In the genomic region with DNA sequence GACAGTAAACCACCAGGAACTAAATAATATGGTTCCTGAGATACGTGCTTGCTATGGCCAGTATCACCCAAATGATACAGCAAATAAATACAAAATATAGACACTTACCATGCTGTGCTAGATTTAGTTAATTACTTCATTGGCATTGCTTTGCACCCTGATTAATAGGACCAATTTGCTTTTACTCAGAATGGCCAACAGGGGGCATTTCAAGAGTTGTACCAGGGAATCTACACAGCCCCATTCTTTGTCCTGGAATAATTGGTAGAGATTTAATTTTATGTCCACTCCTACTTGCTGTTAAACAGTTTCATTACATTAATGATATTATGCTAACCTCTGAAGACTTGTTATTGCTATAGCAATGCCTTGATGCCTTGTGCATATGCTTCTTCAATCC, we compare ENCODE assay signal across 19 cellular contexts.
A peak's percentile ranks its signal among the peaks of the same experiment; 100 is the strongest.
DNase-seq lines count a peak whose midpoint lies in the region; ATAC-seq and TF ChIP-seq lines count a peak whose summit lies in the region.
"Had no signal": no experiment of that assay in that cellular context is flagged by ENCODE, and none has a peak within 500 bp of the region (broad histone marks: within the 10 kb centered on the region; RNA-seq: fewer than 3 reads in every experiment).

No MANE protein-coding gene starts in this region.

- H3K9ac ChIP-seq in Loucy (ENCODE audit: low read depth, low read length, poor library complexity, severe bottlenecking) = no peak overlapping the region

- H3K27me3 Mint-ChIP-seq in WTC11 (ENCODE audit: low read depth) (no peaks in the 10 kb centered on the region), progenitor cell of endocrine pancreas (no peaks in the 10 kb centered on the region)

- H3K9me2 ChIP-seq in DOHH2 (replicated peaks; ENCODE audit: control insufficient read depth, low read length) (no peaks in the 10 kb centered on the region), Loucy (replicated peaks; ENCODE audit: low read depth, low read length) (no peaks in the 10 kb centered on the region)

- H3K27ac Mint-ChIP-seq in WTC11 (no peak overlapping the region), progenitor cell of endocrine pancreas (no peak overlapping the region)
- H3K27ac Mint-ChIP-seq: CD14-positive monocyte; T-helper 1 cell treated with Interleukin-12 subunit alpha and Interleukin-12 subunit beta and Interleukin-4 antibody, amounts not matched to agents 30 μg/mL and 1 μg/mL, for 36 hours had no signal

- H3K36me3 Mint-ChIP-seq in WTC11 (peaks cover 3% of the 10 kb centered on the region; the same call in 1 of the 2 replicates), progenitor cell of endocrine pancreas (ENCODE audit: insufficient read depth) (no peaks in the 10 kb centered on the region)
- H3K36me3 Mint-ChIP-seq: CD14-positive monocyte had no signal

- H3K36me3 ChIP-seq in DOHH2 (ENCODE audit: control insufficient read depth, low read length) (no peaks in the 10 kb centered on the region), Loucy (ENCODE audit: insufficient read depth, low read length) (no peaks in the 10 kb centered on the region)

- H3K27me3 ChIP-seq in DOHH2 (ENCODE audit: control insufficient read depth, low read length) (no peaks in the 10 kb centered on the region), Loucy (ENCODE audit: insufficient read depth, low read length, poor library complexity, severe bottlenecking) (no peaks in the 10 kb centered on the region)

- H3K79me2 ChIP-seq in DOHH2 (ENCODE audit: control insufficient read depth, low read length) (no peaks in the 10 kb centered on the region), Loucy (ENCODE audit: insufficient read depth, low read length) (no peaks in the 10 kb centered on the region)

- H3K9me3 Mint-ChIP-seq in WTC11 = peaks cover 10% of the 10 kb centered on the region
- peaks cover 16% of the 10 kb centered on the region for H3K9me3 Mint-ChIP-seq in progenitor cell of endocrine pancreas (ENCODE audit: low read depth)

- POLR2A ChIA-PET in WTC11 (lab: Charles Lee) = no interaction called here

- H3K4me1 ChIP-seq in DOHH2 (ENCODE audit: control insufficient read depth, low read length) = no peaks in the 10 kb centered on the region
- H3K4me1 ChIP-seq in Loucy (ENCODE audit: insufficient read depth, low read length, poor library complexity, severe bottlenecking) = no peaks in the 10 kb centered on the region

- H3K4me2 ChIP-seq in DOHH2 (ENCODE audit: low read length) (no peak overlapping the region), Loucy (ENCODE audit: low read depth, low read length, poor library complexity, severe bottlenecking) (no peak overlapping the region)

- H3K4me3 Mint-ChIP-seq in WTC11 (no peak overlapping the region), progenitor cell of endocrine pancreas (ENCODE audit: low read depth) (no peak overlapping the region)
- H3K4me3 Mint-ChIP-seq: CD14-positive monocyte; T-helper 1 cell treated with Interleukin-12 subunit alpha and Interleukin-12 subunit beta and Interleukin-4 antibody, amounts not matched to agents 30 μg/mL and 1 μg/mL, for 36 hours had no signal

- H3K4me3 ChIP-seq in DOHH2 (ENCODE audit: low read length) (no peak overlapping the region), Loucy (ENCODE audit: low read length, poor library complexity, severe bottlenecking) (no peak overlapping the region)

- no peaks in the 10 kb centered on the region for H3F3A ChIP-seq in DOHH2 (ENCODE audit: control insufficient read depth, insufficient read depth)
- no peaks in the 10 kb centered on the region for H3F3A ChIP-seq in Loucy (ENCODE audit: low read depth)

- TF ChIP-seq CTCF in DOHH2 (IDR thresholded peaks at IDR 0.05; ENCODE audit: low read depth, low read length, poor library complexity, severe bottlenecking) = peak; percentile 35
- TF ChIP-seq CTCF in Loucy (conservative IDR thresholded peaks at IDR 0.05; ENCODE audit: low read length) = peak; percentile 26; the same call in 1 of the 2 replicates
- peak; percentile 51 for TF ChIP-seq CTCF in WTC11 (IDR thresholded peaks at IDR 0.05)
- peak; percentile 26 for TF ChIP-seq CTCF in progenitor cell of endocrine pancreas (IDR thresholded peaks at IDR 0.05; ENCODE audit: unreplicated experiment)

- H3K4me1 Mint-ChIP-seq in WTC11 = no peaks in the 10 kb centered on the region
- H3K4me1 Mint-ChIP-seq in progenitor cell of endocrine pancreas (ENCODE audit: low read depth) = no peaks in the 10 kb centered on the region
- H3K4me1 Mint-ChIP-seq: CD14-positive monocyte had no signal

- DNase-seq in WTC11 (ENCODE audit: low spot score) = no peak
- DNase-seq in progenitor cell of endocrine pancreas (ENCODE audit: low spot score, unreplicated experiment) = no peak
- DNase-seq in activated gamma-delta T cell treated with Interleukin-2 at 50 U/mL for 16 hours = no peak
- DNase-seq in SW 1271 (lab: John Stamatoyannopoulos, UW) = no peak
- no peak for DNase-seq in GM03348 (ENCODE audit: low spot score)
- DNase-seq: AML-193, NCI-H1092 treated with DMSO at 0.1 percent for 48 hours, NCI-H146, NCI-H2029 treated with DMSO at 0.1 percent for 48 hours, NCI-H2171 treated with DMSO at 0.1 percent for 48 hours, NCI-H446, NCI-H69, OCI-M1, RPMI8226, SHP77 treated with DMSO at 0.1 percent for 48 hours had no signal

- ATAC-seq in WTC11 = peak; percentile 67

- H2AFZ ChIP-seq in Loucy (ENCODE audit: low read length) = no peak overlapping the region

- CTCF ChIA-PET in WTC11 (lab: Charles Lee) = interaction anchor here (1.1 kb wide), 1 partner anchor 168 kb away, joined by 3 read pairs; no protein-coding TSS in a partner anchor

- H3K27ac ChIP-seq in DOHH2 (ENCODE audit: low read depth, low read length) = no peak overlapping the region

- H3K9me3 ChIP-seq in DOHH2 (ENCODE audit: control insufficient read depth, insufficient read depth, low read length) = no peaks in the 10 kb centered on the region
- no peaks in the 10 kb centered on the region for H3K9me3 ChIP-seq in Loucy (ENCODE audit: insufficient read depth, low read depth, low read length)

- no peaks in the 10 kb centered on the region for H4K20me1 ChIP-seq in DOHH2 (ENCODE audit: control insufficient read depth, insufficient read depth, low read depth, low read length)
- no peaks in the 10 kb centered on the region for H4K20me1 ChIP-seq in Loucy (ENCODE audit: insufficient read depth, low read length, poor library complexity, severe bottlenecking)

TF ChIP-seq in WTC11, 78 proteins besides CTCF, POLR2A, EP300 and RAD21 (continues in another document):
- no peak for TF ChIP-seq NR2C2 (CRISPR knock-in tag; IDR thresholded peaks at IDR 0.05)
- no peak for TF ChIP-seq ARID4B (CRISPR knock-in tag; IDR thresholded peaks at IDR 0.05; ENCODE audit: borderline replicate concordance)
- TF ChIP-seq CBFB (CRISPR knock-in tag; IDR thresholded peaks at IDR 0.05; ENCODE audit: low read depth) = no peak
- TF ChIP-seq, protein P1, sequence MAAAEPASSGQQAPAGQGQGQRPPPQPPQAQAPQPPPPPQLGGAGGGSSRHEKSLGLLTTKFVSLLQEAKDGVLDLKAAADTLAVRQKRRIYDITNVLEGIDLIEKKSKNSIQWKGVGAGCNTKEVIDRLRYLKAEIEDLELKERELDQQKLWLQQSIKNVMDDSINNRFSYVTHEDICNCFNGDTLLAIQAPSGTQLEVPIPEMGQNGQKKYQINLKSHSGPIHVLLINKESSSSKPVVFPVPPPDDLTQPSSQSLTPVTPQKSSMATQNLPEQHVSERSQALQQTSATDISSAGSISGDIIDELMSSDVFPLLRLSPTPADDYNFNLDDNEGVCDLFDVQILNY (CRISPR knock-in tag; IDR thresholded peaks at IDR 0.05) = no peak
- no peak for TF ChIP-seq ZNF396 (CRISPR knock-in tag; IDR thresholded peaks at IDR 0.05; ENCODE audit: borderline replicate concordance)
- no peak for TF ChIP-seq ZSCAN18 (CRISPR knock-in tag; IDR thresholded peaks at IDR 0.05)
- no peak for TF ChIP-seq PRRX2 (CRISPR knock-in tag; IDR thresholded peaks at IDR 0.05)
- TF ChIP-seq ELF4 (CRISPR knock-in tag; IDR thresholded peaks at IDR 0.05; ENCODE audit: low read depth) = no peak
